In the genomic region with DNA sequence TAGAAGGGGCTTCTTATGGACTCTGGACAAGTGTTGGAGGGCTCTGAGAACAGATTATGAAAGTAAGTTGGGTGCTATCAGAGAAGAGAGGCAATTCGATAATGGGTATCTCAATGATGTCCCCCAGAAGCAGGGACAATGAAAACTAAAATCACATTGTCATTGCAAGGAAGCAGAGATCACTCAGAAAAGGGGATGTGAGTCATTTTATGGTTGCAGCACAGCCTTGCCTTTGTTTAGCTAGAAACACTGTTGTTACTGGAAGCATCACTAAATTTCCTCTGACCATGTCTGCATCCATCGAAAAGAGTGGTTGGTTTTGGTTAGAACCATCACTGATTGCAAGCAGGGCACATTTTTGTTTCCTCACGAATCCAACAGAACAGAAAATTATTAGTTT, we compare ENCODE assay signal across 20 cellular contexts.
DNase-seq lines count a peak whose midpoint lies in the region; ATAC-seq, FAIRE-seq and TF ChIP-seq lines count a peak whose summit lies in the region.
"Had no signal": no experiment of that assay in that cellular context is flagged by ENCODE, and none has a peak within 500 bp of the region (broad histone marks: within the 10 kb centered on the region; RNA-seq: fewer than 3 reads in every experiment).

No MANE protein-coding gene starts in this region.

- no peaks in the 10 kb centered on the region for H3F3A ChIP-seq in PC-3 (ENCODE audit: low read length, unreplicated experiment)

- H4K20me1 ChIP-seq in PC-3 (ENCODE audit: low read length): no peaks in the 10 kb centered on the region

- H3K9me3 ChIP-seq in PC-3 (ENCODE audit: low read length): no peaks in the 10 kb centered on the region
- H3K9me3 ChIP-seq in heart right ventricle: peaks cover 0 to 2% (median 0%) of the 10 kb centered on the region in 11 donors
- H3K9me3 ChIP-seq: esophagus squamous epithelium had no signal

- FAIRE-seq in urothelium cell line (lab: Jason Lieb, UNC): peak; percentile 88

- H3K36me3 ChIP-seq in PC-3 (ENCODE audit: low read depth, low read length) (no peaks in the 10 kb centered on the region), heart right ventricle (no peaks in the 10 kb centered on the region)
- H3K36me3 ChIP-seq: cardiac muscle cell, esophagus squamous epithelium had no signal

- intact Hi-C loops in PC-3 (cut with micrococcal nuclease): no loop called here
- intact Hi-C loops in heart right ventricle (cut with DNase I): no loop called here

- WGBS in heart right ventricle, 2 donors: 72 to 74% methylated on average over 3 of the region's 3 CpGs

- H3K9ac ChIP-seq in PC-3 (ENCODE audit: low read length): no peak overlapping the region

- no peaks in the 10 kb centered on the region for H3K27me3 Mint-ChIP-seq in activated T-cell treated with anti-CD3 and anti-CD28 coated beads, Interleukin-2, amount 50 U/mL, for 72 hours (ENCODE audit: low read depth)
- H3K27me3 Mint-ChIP-seq: stimulated activated naive CD8-positive, alpha-beta T cell treated with anti-CD3 and anti-CD28 coated beads, Interleukin-15, amount 100 ng/mL, for 72 hours had no signal

- 0 out of 2 replicates have a peak, but pooled peaks cover 14% of the 10 kb centered on the region for H3K4me1 ChIP-seq in PC-3 (ENCODE audit: insufficient read depth, low read length)
- H3K4me1 ChIP-seq in heart right ventricle: no peaks in the 10 kb centered on the region
- H3K4me1 ChIP-seq: esophagus squamous epithelium had no signal

- H3K9me2 ChIP-seq in PC-3 (replicated peaks; ENCODE audit: low read length): no peaks in the 10 kb centered on the region

- H3K27me3 ChIP-seq in PC-3 (ENCODE audit: low read length) (no peaks in the 10 kb centered on the region), heart right ventricle (no peaks in the 10 kb centered on the region)
- H3K27me3 ChIP-seq: cardiac muscle cell, esophagus squamous epithelium had no signal

- H3K36me3 Mint-ChIP-seq in activated T-cell treated with anti-CD3 and anti-CD28 coated beads, Interleukin-2, amount 50 U/mL, for 72 hours (ENCODE audit: insufficient read depth in 2 of 2): peaks cover 0 to 1% of the 10 kb centered on the region in 2 donors

- H3K79me2 ChIP-seq in PC-3 (ENCODE audit: low read length): no peaks in the 10 kb centered on the region

- no TSS peak for BruUV-seq in PC-3 (replicated peaks; lab: Mats Ljungman, UMichigan)

- POLR2A ChIA-PET in PC-3 (lab: Charles Lee; ENCODE audit: unreplicated experiment): no interaction called here

- no peak overlapping the region for H2AFZ ChIP-seq in PC-3 (ENCODE audit: low read length)

- TF ChIP-seq CTCF in PC-3 (conservative IDR thresholded peaks at IDR 0.05; ENCODE audit: low read depth, low read length) (no peak), heart right ventricle (IDR thresholded peaks at IDR 0.05) (no peak)

- H3K9me3 Mint-ChIP-seq in activated T-cell treated with anti-CD3 and anti-CD28 coated beads, Interleukin-2, amount 50 U/mL, for 72 hours: peaks cover 0 to 2% of the 10 kb centered on the region in 2 donors
- H3K9me3 Mint-ChIP-seq: activated T-helper 2 cell treated with anti-CD3 and anti-CD28 coated beads, Interferon-gamma antibody, Interleukin-2, Interleukin-4, amounts not matched to agents 10 μg/mL and 5 μg/mL and 100 μg/mL, durations not matched to agents 14 hours and 24 hours and 36 hours; stimulated activated naive CD8-positive, alpha-beta T cell treated with anti-CD3 and anti-CD28 coated beads, Interleukin-15, amount 100 ng/mL, for 72 hours had no signal

- H3K4me3 ChIP-seq in PC-3 (ENCODE audit: low read length) (no peak overlapping the region), heart right ventricle (no peak overlapping the region)
- H3K4me3 ChIP-seq: cardiac muscle cell, esophagus squamous epithelium, lung had no signal

- H3K4me3 Mint-ChIP-seq in activated T-cell treated with anti-CD3 and anti-CD28 coated beads, Interleukin-2, amount 50 U/mL, for 72 hours: peak overlapping the region in 1 of 2 donors; percentile 1
- H3K4me3 Mint-ChIP-seq: stimulated activated naive CD8-positive, alpha-beta T cell treated with anti-CD3 and anti-CD28 coated beads, Interleukin-15, amount 100 ng/mL, for 72 hours had no signal

- no peak for DNase-seq in activated T-cell treated with anti-CD3 and anti-CD28 coated beads, Interleukin-2, amount 50 U/mL, for 72 hours
- DNase-seq in activated T-cell treated with anti-CD3 and anti-CD28 coated beads, Interleukin-2, amount 50 U/mL, for 48 hours: no peak
- DNase-seq in PC-3 (peak; percentile 44), urothelium cell line (ENCODE audit: low spot score) (peak; percentile 53), heart right ventricle (no peak)
- DNase-seq: activated CD4-positive, CD25-positive, alpha-beta regulatory T cell; activated CD8-positive, alpha-beta memory T cell treated with anti-CD3 and anti-CD28 coated beads for 24 hours; esophagus squamous epithelium; NCI-H1105; NCI-H69; stimulated activated naive CD8-positive, alpha-beta T cell treated with anti-CD3 and anti-CD28 coated beads, Interleukin-15, amount 100 ng/mL, for 72 hours; T-helper 2 cell had no signal

- CTCF ChIA-PET in PC-3 (lab: Charles Lee): no interaction called here

- H3K27ac ChIP-seq in PC-3 (ENCODE audit: low read length) (no peak overlapping the region), heart right ventricle (no peak overlapping the region)
- H3K27ac ChIP-seq: C4-2B, cardiac muscle cell, esophagus squamous epithelium had no signal

- H3K4me1 Mint-ChIP-seq in activated T-cell treated with anti-CD3 and anti-CD28 coated beads, Interleukin-2, amount 50 U/mL, for 72 hours (ENCODE audit: low read depth): peaks cover 6% of the 10 kb centered on the region
- H3K4me1 Mint-ChIP-seq: stimulated activated naive CD8-positive, alpha-beta T cell treated with anti-CD3 and anti-CD28 coated beads, Interleukin-15, amount 100 ng/mL, for 72 hours had no signal

- H3K27ac Mint-ChIP-seq in activated T-cell treated with anti-CD3 and anti-CD28 coated beads, Interleukin-2, amount 50 U/mL, for 72 hours: peak overlapping the region; percentile 25
- H3K27ac Mint-ChIP-seq: activated T-helper 2 cell treated with anti-CD3 and anti-CD28 coated beads, Interferon-gamma antibody, Interleukin-2, Interleukin-4, amounts not matched to agents 10 μg/mL and 5 μg/mL and 100 μg/mL, durations not matched to agents 14 hours and 24 hours and 36 hours; stimulated activated naive CD8-positive, alpha-beta T cell treated with anti-CD3 and anti-CD28 coated beads, Interleukin-15, amount 100 ng/mL, for 72 hours had no signal

- peak overlapping the region; percentile 37; the same call in 1 of the 2 replicates for H3K4me2 ChIP-seq in PC-3 (ENCODE audit: low read length)

- peak in 1 of 2 donors; percentile 64 for ATAC-seq in activated T-cell treated with anti-CD3 and anti-CD28 coated beads, Interleukin-2, amount 50 U/mL, for 72 hours (replicated peaks in 1 of 2)
- peak; percentile 66 for ATAC-seq in HG03159 (IDR thresholded peaks at IDR 0.05; ENCODE audit: unreplicated experiment)
- no peak for ATAC-seq in PC-3
- no peak for ATAC-seq in heart right ventricle
- ATAC-seq in GM21786 (IDR thresholded peaks at IDR 0.05; ENCODE audit: unreplicated experiment): no peak
- ATAC-seq in HG02970 (IDR thresholded peaks at IDR 0.05; ENCODE audit: low FRiP score, unreplicated experiment): no peak
- ATAC-seq: sciatic nerve; stimulated activated naive CD8-positive, alpha-beta T cell treated with anti-CD3 and anti-CD28 coated beads, Interleukin-15, amount 100 ng/mL, for 72 hours had no signal

Comparison
In these comparisons a context has a peak if more than half of its experiments do, and no peak if none do; other contexts are left out.
1. DNase-seq: peak in PC-3 (single experiment) and urothelium cell line (single experiment); none in activated T-cell treated with anti-CD3 and anti-CD28 coated beads, Interleukin-2, amount 50 U/mL, for 72 hours (0 of 2), activated T-cell treated with anti-CD3 and anti-CD28 coated beads, Interleukin-2, amount 50 U/mL, for 48 hours (0 of 2) and heart right ventricle (0 of 2).